In genomic region chr5:73027361-73027760, GRCh38 we compare ENCODE assay signal across 22 cellular contexts.
A peak's percentile ranks its signal among the peaks of the same experiment; 100 is the strongest.
DNase-seq lines count a peak whose midpoint lies in the region; ATAC-seq and TF ChIP-seq lines count a peak whose summit lies in the region.
"Had no signal": no experiment of that assay in that cellular context is flagged by ENCODE, and none has a peak within 500 bp of the region (broad histone marks: within the 10 kb centered on the region; RNA-seq: fewer than 3 reads in every experiment).

No MANE protein-coding gene starts in this region.

- no peak overlapping the region for H4K91ac ChIP-seq in H9 (ENCODE audit: insufficient read length, low read depth, low read length)

- no peak overlapping the region for H2BK15ac ChIP-seq in H9 (ENCODE audit: low read depth, low read length)

- no peak overlapping the region for H2AK5ac ChIP-seq in H9 (ENCODE audit: insufficient read length, low read length)

- H3K18ac ChIP-seq in H9 (ENCODE audit: insufficient read length, low read depth, low read length), result no peak overlapping the region

- no peaks in the 10 kb centered on the region for H3K23me2 ChIP-seq in H9 (ENCODE audit: insufficient read length, low read depth, low read length, poor library complexity, severe bottlenecking)

- no peak overlapping the region for H4K8ac ChIP-seq in H9 (replicated peaks; ENCODE audit: insufficient read length, low read depth, low read length)

- no peak overlapping the region for H2BK120ac ChIP-seq in H9 (ENCODE audit: low read depth, low read length, poor library complexity, severe bottlenecking)

- DNase-seq in H9 (no peak), neural crest cell (ENCODE audit: low read depth, low spot score) (no peak), NCI-H1436 treated with DMSO at 0.1 percent for 48 hours (lab: John Stamatoyannopoulos, UW) (no peak), hippocampal formation (lab: John Stamatoyannopoulos, UW) (no peak), HuH-7 (ENCODE audit: low spot score) (no peak)
- DNase-seq: activated CD4-positive, alpha-beta T cell treated with anti-CD3 and anti-CD28 coated beads, Interleukin-2, amount 50 U/mL, for 4 hours; activated effector memory CD4-positive, alpha-beta T cell treated with anti-CD3 and anti-CD28 coated beads, Interleukin-2, amount 50 U/mL, for 16 hours; brain microvascular endothelial cell; GDM1; left ventricle myocardium inferior; MV-4-11; NCI-H2029; right cardiac atrium; SIG-M5; thyroid gland had no signal

- H3K14ac ChIP-seq in H9 (ENCODE audit: insufficient read depth, low read length), result no peak overlapping the region

- no peaks in the 10 kb centered on the region for H3K9me3 ChIP-seq in H9 (ENCODE audit: control insufficient read depth, low read depth, low read length)
- H3K9me3 ChIP-seq: left ventricle myocardium inferior, thyroid gland had no signal

- H3K4me3 Mint-ChIP-seq in H9 (no peak overlapping the region), neural crest cell (no peak overlapping the region)
- H3K4me3 Mint-ChIP-seq: stimulated activated memory B cell treated with anti-CD40 and anti-IgM and Interleukin-4, amounts not matched to agents 10 μg/mL and 1 μg/mL and 100 μg/mL, for 72 hours; T-helper 1 cell treated with Interleukin-12 subunit alpha and Interleukin-12 subunit beta and Interleukin-4 antibody, amounts not matched to agents 30 μg/mL and 1 μg/mL, for 36 hours had no signal

- no peak overlapping the region for H3K56ac ChIP-seq in H9 (ENCODE audit: insufficient read length, low read depth, low read length)

- H2BK5ac ChIP-seq in H9 (ENCODE audit: insufficient read length, low read length), result no peak overlapping the region

- H3K4me2 ChIP-seq in H9 (ENCODE audit: insufficient read depth, insufficient read length, low read length), result no peak overlapping the region

- H3K27ac ChIP-seq in C4-2B, result no peak overlapping the region
- H3K27ac ChIP-seq in H9 (ENCODE audit: insufficient read length, low read depth, low read length), result no peak overlapping the region
- no peak overlapping the region for H3K27ac ChIP-seq in VCaP
- H3K27ac ChIP-seq: brain microvascular endothelial cell, HL-60, left ventricle myocardium inferior, thyroid gland had no signal

- H3K23ac ChIP-seq in H9 (ENCODE audit: insufficient read length, low read depth, low read length), result no peak overlapping the region

- H3K36me3 Mint-ChIP-seq in H9 (ENCODE audit: insufficient read depth in 1 of 3, low read depth in 3 of 3) (peaks cover 0 to 8% (median 0%) of the 10 kb centered on the region in 3 experiments; a peak in 2 of 7 replicates), neural crest cell (ENCODE audit: low read depth) (peaks cover 3% of the 10 kb centered on the region)
- H3K36me3 Mint-ChIP-seq: stimulated activated memory B cell treated with anti-CD40 and anti-IgM and Interleukin-4, amounts not matched to agents 10 μg/mL and 1 μg/mL and 100 μg/mL, for 72 hours had no signal

- ATAC-seq in HG03565 (IDR thresholded peaks at IDR 0.05; ENCODE audit: unreplicated experiment), result no peak
- ATAC-seq: esophagus mucosa; right cardiac atrium; stimulated activated memory B cell treated with anti-CD40 and anti-IgM and Interleukin-4, amounts not matched to agents 10 μg/mL and 1 μg/mL and 100 μg/mL, for 72 hours had no signal

- no peak overlapping the region for H3K9ac ChIP-seq in H9 (ENCODE audit: extremely low read depth, insufficient read length, low read length)

- H3K4ac ChIP-seq in H9 (ENCODE audit: low read depth, low read length), result no peak overlapping the region

- H3K27me3 Mint-ChIP-seq in H9 (ENCODE audit: low read depth), result no peaks in the 10 kb centered on the region
- no peaks in the 10 kb centered on the region for H3K27me3 Mint-ChIP-seq in neural crest cell (ENCODE audit: low read depth)
- H3K27me3 Mint-ChIP-seq: stimulated activated memory B cell treated with anti-CD40 and anti-IgM and Interleukin-4, amounts not matched to agents 10 μg/mL and 1 μg/mL and 100 μg/mL, for 72 hours had no signal

- no peaks in the 10 kb centered on the region for H3K27me3 ChIP-seq in H9 (ENCODE audit: insufficient read depth, low read length)
- H3K27me3 ChIP-seq: brain microvascular endothelial cell, thyroid gland had no signal

- H2AFZ ChIP-seq in H9 (ENCODE audit: low read length), result no peak overlapping the region

- no peaks in the 10 kb centered on the region for H3K79me2 ChIP-seq in H9 (ENCODE audit: insufficient read depth, low read length)

- no CpG with 5 or more reads among the region's 2 CpGs for WGBS in H9 (ENCODE audit: extremely low coverage, insufficient read length, low lambda C conversion rate)

- no peaks in the 10 kb centered on the region for H4K20me1 ChIP-seq in H9 (ENCODE audit: control insufficient read depth, insufficient read depth, insufficient read length)

- H3K4me1 ChIP-seq in H9 (ENCODE audit: insufficient read depth, low read length), result no peaks in the 10 kb centered on the region; the same call in 1 of the 2 replicates

- no peaks in the 10 kb centered on the region for H3K9me3 Mint-ChIP-seq in H9
- H3K9me3 Mint-ChIP-seq in neural crest cell, result peaks cover 2% of the 10 kb centered on the region
- H3K9me3 Mint-ChIP-seq: stimulated activated memory B cell treated with anti-CD40 and anti-IgM and Interleukin-4, amounts not matched to agents 10 μg/mL and 1 μg/mL and 100 μg/mL, for 72 hours; T-helper 1 cell treated with Interleukin-12 subunit alpha and Interleukin-12 subunit beta and Interleukin-4 antibody, amounts not matched to agents 30 μg/mL and 1 μg/mL, for 36 hours had no signal

- no peak overlapping the region for H2BK20ac ChIP-seq in H9 (ENCODE audit: low read depth, low read length, poor library complexity, severe bottlenecking)

- TF ChIP-seq CTCF in C4-2B (conservative IDR thresholded peaks at IDR 0.05), result peak; percentile 44
- TF ChIP-seq CTCF in H9 (conservative IDR thresholded peaks at IDR 0.05), result peak; percentile 51
- peak; percentile 30; the same call in 1 of the 2 replicates for TF ChIP-seq CTCF in VCaP (conservative IDR thresholded peaks at IDR 0.05)
- TF ChIP-seq CTCF in neural crest cell (conservative IDR thresholded peaks at IDR 0.05), result peak; percentile 57

- H3T11ph ChIP-seq in H9 (ENCODE audit: low read length), result no peak overlapping the region

- H2BK12ac ChIP-seq in H9 (ENCODE audit: insufficient read length, low read depth, low read length), result no peak overlapping the region

- H3K79me1 ChIP-seq in H9 (ENCODE audit: insufficient read depth, low read depth, low read length, poor library complexity, severe bottlenecking), result no peaks in the 10 kb centered on the region

- H3K27ac Mint-ChIP-seq in H9, result no peak overlapping the region
- H3K27ac Mint-ChIP-seq in neural crest cell (ENCODE audit: unreplicated experiment), result no peak overlapping the region
- H3K27ac Mint-ChIP-seq: stimulated activated memory B cell treated with anti-CD40 and anti-IgM and Interleukin-4, amounts not matched to agents 10 μg/mL and 1 μg/mL and 100 μg/mL, for 72 hours; T-helper 1 cell treated with Interleukin-12 subunit alpha and Interleukin-12 subunit beta and Interleukin-4 antibody, amounts not matched to agents 30 μg/mL and 1 μg/mL, for 36 hours had no signal

- H4K5ac ChIP-seq in H9 (ENCODE audit: insufficient read length, low read depth, low read length), result no peak overlapping the region

- H3K4me1 Mint-ChIP-seq in H9, result peaks cover 14% of the 10 kb centered on the region in 2 experiments
- H3K4me1 Mint-ChIP-seq in neural crest cell, result peaks cover 8% of the 10 kb centered on the region
- H3K4me1 Mint-ChIP-seq: stimulated activated memory B cell treated with anti-CD40 and anti-IgM and Interleukin-4, amounts not matched to agents 10 μg/mL and 1 μg/mL and 100 μg/mL, for 72 hours had no signal
